Comparison of ENCODE assay signal across 1 cellular context in genomic region chr1:178055093-178055492, GRCh38.
A peak's percentile ranks its signal among the peaks of the same experiment; 100 is the strongest.
TF ChIP-seq lines count a peak whose summit lies in the region.

No MANE protein-coding gene starts in this region.

TF ChIP-seq in HepG2, 621 proteins besides CTCF, POLR2A, EP300 and RAD21 (continued from another document and continues in another):
- TF ChIP-seq, protein P1, sequence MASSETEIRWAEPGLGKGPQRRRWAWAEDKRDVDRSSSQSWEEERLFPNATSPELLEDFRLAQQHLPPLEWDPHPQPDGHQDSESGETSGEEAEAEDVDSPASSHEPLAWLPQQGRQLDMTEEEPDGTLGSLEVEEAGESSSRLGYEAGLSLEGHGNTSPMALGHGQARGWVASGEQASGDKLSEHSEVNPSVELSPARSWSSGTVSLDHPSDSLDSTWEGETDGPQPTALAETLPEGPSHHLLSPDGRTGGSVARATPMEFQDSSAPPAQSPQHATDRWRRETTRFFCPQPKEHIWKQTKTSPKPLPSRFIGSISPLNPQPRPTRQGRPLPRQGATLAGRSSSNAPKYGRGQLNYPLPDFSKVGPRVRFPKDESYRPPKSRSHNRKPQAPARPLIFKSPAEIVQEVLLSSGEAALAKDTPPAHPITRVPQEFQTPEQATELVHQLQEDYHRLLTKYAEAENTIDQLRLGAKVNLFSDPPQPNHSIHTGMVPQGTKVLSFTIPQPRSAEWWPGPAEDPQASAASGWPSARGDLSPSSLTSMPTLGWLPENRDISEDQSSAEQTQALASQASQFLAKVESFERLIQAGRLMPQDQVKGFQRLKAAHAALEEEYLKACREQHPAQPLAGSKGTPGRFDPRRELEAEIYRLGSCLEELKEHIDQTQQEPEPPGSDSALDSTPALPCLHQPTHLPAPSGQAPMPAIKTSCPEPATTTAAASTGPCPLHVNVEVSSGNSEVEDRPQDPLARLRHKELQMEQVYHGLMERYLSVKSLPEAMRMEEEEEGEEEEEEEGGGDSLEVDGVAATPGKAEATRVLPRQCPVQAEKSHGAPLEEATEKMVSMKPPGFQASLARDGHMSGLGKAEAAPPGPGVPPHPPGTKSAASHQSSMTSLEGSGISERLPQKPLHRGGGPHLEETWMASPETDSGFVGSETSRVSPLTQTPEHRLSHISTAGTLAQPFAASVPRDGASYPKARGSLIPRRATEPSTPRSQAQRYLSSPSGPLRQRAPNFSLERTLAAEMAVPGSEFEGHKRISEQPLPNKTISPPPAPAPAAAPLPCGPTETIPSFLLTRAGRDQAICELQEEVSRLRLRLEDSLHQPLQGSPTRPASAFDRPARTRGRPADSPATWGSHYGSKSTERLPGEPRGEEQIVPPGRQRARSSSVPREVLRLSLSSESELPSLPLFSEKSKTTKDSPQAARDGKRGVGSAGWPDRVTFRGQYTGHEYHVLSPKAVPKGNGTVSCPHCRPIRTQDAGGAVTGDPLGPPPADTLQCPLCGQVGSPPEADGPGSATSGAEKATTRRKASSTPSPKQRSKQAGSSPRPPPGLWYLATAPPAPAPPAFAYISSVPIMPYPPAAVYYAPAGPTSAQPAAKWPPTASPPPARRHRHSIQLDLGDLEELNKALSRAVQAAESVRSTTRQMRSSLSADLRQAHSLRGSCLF (CRISPR knock-in tag; IDR thresholded peaks at IDR 0.05; ENCODE audit: borderline replicate concordance) = no peak
- TF ChIP-seq KDM2A (CRISPR knock-in tag; IDR thresholded peaks at IDR 0.05; ENCODE audit: borderline replicate concordance, low read depth) = peak; percentile 35; the same call in 1 of the 2 replicates
- 0 out of 2 replicates have a peak, but pooled peaks have one; percentile 19 for TF ChIP-seq ZNF777 (CRISPR knock-in tag; IDR thresholded peaks at IDR 0.05)
- peak; percentile 68 for TF ChIP-seq SALL1 (CRISPR knock-in tag; IDR thresholded peaks at IDR 0.05)
- no peak for TF ChIP-seq ZSCAN21 (CRISPR knock-in tag; IDR thresholded peaks at IDR 0.05; ENCODE audit: borderline replicate concordance)
- 0 out of 2 replicates have a peak, but pooled peaks have one; percentile 20 for TF ChIP-seq ZNF574 (CRISPR knock-in tag; IDR thresholded peaks at IDR 0.05)
- TF ChIP-seq NR2F1 (CRISPR knock-in tag; IDR thresholded peaks at IDR 0.05) = peak; percentile 61 to 67; a peak in 1 of 4 replicates
- 0 out of 2 replicates have a peak, but pooled peaks have one; percentile 46 for TF ChIP-seq ZNF572 (CRISPR knock-in tag; IDR thresholded peaks at IDR 0.05)
- TF ChIP-seq PCBP1 (IDR thresholded peaks at IDR 0.05; ENCODE audit: borderline replicate concordance, low read depth, low read length) = no peak
- peak; percentile 46; the same call in 1 of the 2 replicates for TF ChIP-seq BRD4 (CRISPR knock-in tag; IDR thresholded peaks at IDR 0.05)
- TF ChIP-seq GABPB1 (CRISPR knock-in tag; IDR thresholded peaks at IDR 0.05) = 0 out of 2 replicates have a peak, but pooled peaks have one; percentile 46
- 0 out of 2 replicates have a peak, but pooled peaks have one; percentile 9 for TF ChIP-seq SMC3 (IDR thresholded peaks at IDR 0.05; ENCODE audit: low read length)
- TF ChIP-seq ZNF724P (CRISPR knock-in tag; IDR thresholded peaks at IDR 0.05; ENCODE audit: borderline replicate concordance) = no peak
- TF ChIP-seq, protein P2, sequence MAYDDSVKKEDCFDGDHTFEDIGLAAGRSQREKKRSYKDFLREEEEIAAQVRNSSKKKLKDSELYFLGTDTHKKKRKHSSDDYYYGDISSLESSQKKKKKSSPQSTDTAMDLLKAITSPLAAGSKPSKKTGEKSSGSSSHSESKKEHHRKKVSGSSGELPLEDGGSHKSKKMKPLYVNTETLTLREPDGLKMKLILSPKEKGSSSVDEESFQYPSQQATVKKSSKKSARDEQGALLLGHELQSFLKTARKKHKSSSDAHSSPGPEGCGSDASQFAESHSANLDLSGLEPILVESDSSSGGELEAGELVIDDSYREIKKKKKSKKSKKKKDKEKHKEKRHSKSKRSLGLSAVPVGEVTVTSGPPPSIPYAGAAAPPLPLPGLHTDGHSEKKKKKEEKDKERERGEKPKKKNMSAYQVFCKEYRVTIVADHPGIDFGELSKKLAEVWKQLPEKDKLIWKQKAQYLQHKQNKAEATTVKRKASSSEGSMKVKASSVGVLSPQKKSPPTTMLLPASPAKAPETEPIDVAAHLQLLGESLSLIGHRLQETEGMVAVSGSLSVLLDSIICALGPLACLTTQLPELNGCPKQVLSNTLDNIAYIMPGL (CRISPR knock-in tag; IDR thresholded peaks at IDR 0.05; ENCODE audit: borderline replicate concordance in 1 of 2, low read depth in 1 of 2) = 0 out of 4 replicates have a peak, but pooled peaks of 1 of the 2 experiments have one; percentile 26
- TF ChIP-seq PRMT3 (CRISPR knock-in tag; IDR thresholded peaks at IDR 0.05; ENCODE audit: borderline replicate concordance, low read depth) = no peak
- no peak for TF ChIP-seq LBX2 (CRISPR knock-in tag; IDR thresholded peaks at IDR 0.05; ENCODE audit: borderline replicate concordance)
- TF ChIP-seq ZNF143 (CRISPR knock-in tag; IDR thresholded peaks at IDR 0.05) = peak; percentile 58; the same call in 1 of the 2 replicates
- 0 out of 2 replicates have a peak, but pooled peaks have one; percentile 37 for TF ChIP-seq NR2F2 (IDR thresholded peaks at IDR 0.05; ENCODE audit: borderline replicate concordance, low read depth)
- TF ChIP-seq SOX13 (IDR thresholded peaks at IDR 0.05) = no peak
- peak in 1 of 2 experiments; percentile 36; a peak in 1 of 4 replicates for TF ChIP-seq SOX13 (CRISPR knock-in tag; conservative IDR thresholded peaks at IDR 0.05 in 1 of 2, IDR thresholded peaks at IDR 0.05 in 1 of 2)
- TF ChIP-seq, protein P3, sequence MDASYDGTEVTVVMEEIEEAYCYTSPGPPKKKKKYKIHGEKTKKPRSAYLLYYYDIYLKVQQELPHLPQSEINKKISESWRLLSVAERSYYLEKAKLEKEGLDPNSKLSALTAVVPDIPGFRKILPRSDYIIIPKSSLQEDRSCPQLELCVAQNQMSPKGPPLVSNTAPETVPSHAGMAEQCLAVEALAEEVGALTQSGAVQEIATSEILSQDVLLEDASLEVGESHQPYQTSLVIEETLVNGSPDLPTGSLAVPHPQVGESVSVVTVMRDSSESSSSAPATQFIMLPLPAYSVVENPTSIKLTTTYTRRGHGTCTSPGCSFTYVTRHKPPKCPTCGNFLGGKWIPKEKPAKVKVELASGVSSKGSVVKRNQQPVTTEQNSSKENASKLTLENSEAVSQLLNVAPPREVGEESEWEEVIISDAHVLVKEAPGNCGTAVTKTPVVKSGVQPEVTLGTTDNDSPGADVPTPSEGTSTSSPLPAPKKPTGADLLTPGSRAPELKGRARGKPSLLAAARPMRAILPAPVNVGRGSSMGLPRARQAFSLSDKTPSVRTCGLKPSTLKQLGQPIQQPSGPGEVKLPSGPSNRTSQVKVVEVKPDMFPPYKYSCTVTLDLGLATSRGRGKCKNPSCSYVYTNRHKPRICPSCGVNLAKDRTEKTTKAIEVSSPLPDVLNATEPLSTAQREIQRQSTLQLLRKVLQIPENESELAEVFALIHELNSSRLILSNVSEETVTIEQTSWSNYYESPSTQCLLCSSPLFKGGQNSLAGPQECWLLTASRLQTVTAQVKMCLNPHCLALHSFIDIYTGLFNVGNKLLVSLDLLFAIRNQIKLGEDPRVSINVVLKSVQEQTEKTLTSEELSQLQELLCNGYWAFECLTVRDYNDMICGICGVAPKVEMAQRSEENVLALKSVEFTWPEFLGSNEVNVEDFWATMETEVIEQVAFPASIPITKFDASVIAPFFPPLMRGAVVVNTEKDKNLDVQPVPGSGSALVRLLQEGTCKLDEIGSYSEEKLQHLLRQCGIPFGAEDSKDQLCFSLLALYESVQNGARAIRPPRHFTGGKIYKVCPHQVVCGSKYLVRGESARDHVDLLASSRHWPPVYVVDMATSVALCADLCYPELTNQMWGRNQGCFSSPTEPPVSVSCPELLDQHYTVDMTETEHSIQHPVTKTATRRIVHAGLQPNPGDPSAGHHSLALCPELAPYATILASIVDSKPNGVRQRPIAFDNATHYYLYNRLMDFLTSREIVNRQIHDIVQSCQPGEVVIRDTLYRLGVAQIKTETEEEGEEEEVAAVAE (CRISPR knock-in tag; IDR thresholded peaks at IDR 0.05; ENCODE audit: borderline replicate concordance) = no peak
- peak; percentile 35; the same call in 1 of the 2 replicates for TF ChIP-seq FOSL2 (CRISPR knock-in tag; IDR thresholded peaks at IDR 0.05)
- TF ChIP-seq HIC2 (CRISPR knock-in tag; IDR thresholded peaks at IDR 0.05; ENCODE audit: low read depth) = peak; percentile 86
- TF ChIP-seq SAP130 (CRISPR knock-in tag; IDR thresholded peaks at IDR 0.05; ENCODE audit: low read depth) = 0 out of 2 replicates have a peak, but pooled peaks have one; percentile 21
- TF ChIP-seq ZFX (CRISPR knock-in tag; IDR thresholded peaks at IDR 0.05; ENCODE audit: low read depth) = 0 out of 2 replicates have a peak, but pooled peaks have one; percentile 21
- 0 out of 2 replicates have a peak, but pooled peaks have one; percentile 31 for TF ChIP-seq ZSCAN31 (CRISPR knock-in tag; IDR thresholded peaks at IDR 0.05; ENCODE audit: low read depth)
- TF ChIP-seq, protein P4, sequence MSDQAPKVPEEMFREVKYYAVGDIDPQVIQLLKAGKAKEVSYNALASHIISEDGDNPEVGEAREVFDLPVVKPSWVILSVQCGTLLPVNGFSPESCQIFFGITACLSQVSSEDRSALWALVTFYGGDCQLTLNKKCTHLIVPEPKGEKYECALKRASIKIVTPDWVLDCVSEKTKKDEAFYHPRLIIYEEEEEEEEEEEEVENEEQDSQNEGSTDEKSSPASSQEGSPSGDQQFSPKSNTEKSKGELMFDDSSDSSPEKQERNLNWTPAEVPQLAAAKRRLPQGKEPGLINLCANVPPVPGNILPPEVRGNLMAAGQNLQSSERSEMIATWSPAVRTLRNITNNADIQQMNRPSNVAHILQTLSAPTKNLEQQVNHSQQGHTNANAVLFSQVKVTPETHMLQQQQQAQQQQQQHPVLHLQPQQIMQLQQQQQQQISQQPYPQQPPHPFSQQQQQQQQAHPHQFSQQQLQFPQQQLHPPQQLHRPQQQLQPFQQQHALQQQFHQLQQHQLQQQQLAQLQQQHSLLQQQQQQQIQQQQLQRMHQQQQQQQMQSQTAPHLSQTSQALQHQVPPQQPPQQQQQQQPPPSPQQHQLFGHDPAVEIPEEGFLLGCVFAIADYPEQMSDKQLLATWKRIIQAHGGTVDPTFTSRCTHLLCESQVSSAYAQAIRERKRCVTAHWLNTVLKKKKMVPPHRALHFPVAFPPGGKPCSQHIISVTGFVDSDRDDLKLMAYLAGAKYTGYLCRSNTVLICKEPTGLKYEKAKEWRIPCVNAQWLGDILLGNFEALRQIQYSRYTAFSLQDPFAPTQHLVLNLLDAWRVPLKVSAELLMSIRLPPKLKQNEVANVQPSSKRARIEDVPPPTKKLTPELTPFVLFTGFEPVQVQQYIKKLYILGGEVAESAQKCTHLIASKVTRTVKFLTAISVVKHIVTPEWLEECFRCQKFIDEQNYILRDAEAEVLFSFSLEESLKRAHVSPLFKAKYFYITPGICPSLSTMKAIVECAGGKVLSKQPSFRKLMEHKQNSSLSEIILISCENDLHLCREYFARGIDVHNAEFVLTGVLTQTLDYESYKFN (CRISPR knock-in tag; conservative IDR thresholded peaks at IDR 0.05) = peak; percentile 52; the same call in 1 of the 2 replicates
